1 cellular context compared by ENCODE assay signal in the genomic region with DNA sequence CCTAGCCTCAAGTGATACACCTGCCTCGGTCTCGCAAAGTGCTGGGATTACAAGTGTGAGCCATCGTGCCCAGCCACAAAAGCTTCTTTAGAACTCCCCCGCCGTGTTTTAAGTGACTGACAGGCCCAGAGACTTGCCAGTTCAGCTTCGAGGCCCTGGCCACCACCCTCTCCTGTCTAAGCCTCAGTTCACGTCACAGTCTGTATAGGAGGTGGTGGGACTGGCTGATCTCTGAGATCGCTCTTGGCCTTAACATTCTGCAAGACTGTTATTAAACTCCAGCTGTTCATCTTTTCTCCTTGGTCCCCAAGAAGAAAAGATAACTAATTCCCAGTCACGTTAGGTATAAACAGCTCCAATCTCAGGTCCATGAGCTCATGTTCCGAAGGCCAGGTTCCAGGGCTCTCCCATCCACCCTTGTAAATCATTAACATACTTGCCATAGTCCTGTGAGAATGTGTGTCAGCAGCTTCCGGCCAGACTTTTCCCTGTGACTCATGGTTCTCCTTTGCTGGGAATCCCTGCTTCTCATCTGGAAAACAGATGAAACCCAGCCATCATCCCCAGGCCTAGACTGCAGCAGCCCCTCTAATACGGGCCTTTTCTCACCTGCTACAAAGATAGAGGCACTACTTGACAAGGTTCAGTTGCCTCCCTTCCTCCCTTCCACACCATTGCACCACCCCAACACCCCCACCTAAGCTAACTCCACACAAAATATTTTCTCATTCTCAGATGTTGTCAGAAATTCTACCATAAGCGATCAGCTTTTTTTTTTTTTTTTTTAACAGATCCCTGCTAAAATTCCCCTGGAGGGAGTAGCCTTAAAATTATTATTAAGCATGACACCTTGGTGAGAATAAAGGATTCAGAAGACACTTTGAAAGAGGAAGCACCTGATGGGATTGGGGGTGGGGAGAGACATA.
TF ChIP-seq lines count a peak whose summit lies in the region.

No MANE protein-coding gene starts in this region.

TF ChIP-seq in HepG2, 621 proteins besides CTCF, POLR2A, EP300 and RAD21 (continues in another document):
- TF ChIP-seq ZNF138 (CRISPR knock-in tag; IDR thresholded peaks at IDR 0.05; ENCODE audit: low read depth), result no peak
- no peak for TF ChIP-seq LCORL (IDR thresholded peaks at IDR 0.05)
- no peak for TF ChIP-seq LCORL (CRISPR knock-in tag; IDR thresholded peaks at IDR 0.05)
- TF ChIP-seq ISL2 (CRISPR knock-in tag; IDR thresholded peaks at IDR 0.05), result 0 out of 2 replicates have a peak, but pooled peaks have one; percentile 17
- TF ChIP-seq REXO4 (CRISPR knock-in tag; IDR thresholded peaks at IDR 0.05; ENCODE audit: borderline replicate concordance), result no peak
- TF ChIP-seq IRF1 (CRISPR knock-in tag; IDR thresholded peaks at IDR 0.05; ENCODE audit: low read depth), result no peak
- TF ChIP-seq HNRNPH1 (optimal IDR thresholded peaks at IDR 0.05; ENCODE audit: low read depth, low read length), result no peak
- peak; percentile 12 for TF ChIP-seq ZNF407 (CRISPR knock-in tag; IDR thresholded peaks at IDR 0.05; ENCODE audit: not compliant biosample characterization)
- TF ChIP-seq FOXA1 (IDR thresholded peaks at IDR 0.05), result no peak
- TF ChIP-seq FOXA1 (CRISPR knock-in tag; IDR thresholded peaks at IDR 0.05), result no peak
- TF ChIP-seq ZNF292 (CRISPR knock-in tag; IDR thresholded peaks at IDR 0.05; ENCODE audit: borderline replicate concordance, low read depth), result peak; percentile 56; the same call in 1 of the 2 replicates
- no peak for TF ChIP-seq ZNF850 (CRISPR knock-in tag; conservative IDR thresholded peaks at IDR 0.05)
- no peak for TF ChIP-seq ZBTB40 (IDR thresholded peaks at IDR 0.05)
- TF ChIP-seq ZBTB40 (CRISPR knock-in tag; IDR thresholded peaks at IDR 0.05), result 0 out of 2 replicates have a peak, but pooled peaks have one; percentile 16
- no peak for TF ChIP-seq ZNF367 (CRISPR knock-in tag; IDR thresholded peaks at IDR 0.05; ENCODE audit: borderline replicate concordance)
- TF ChIP-seq ZNF546 (CRISPR knock-in tag; conservative IDR thresholded peaks at IDR 0.05), result 0 out of 2 replicates have a peak, but pooled peaks have one; percentile 55
- TF ChIP-seq PHF8 (CRISPR knock-in tag; IDR thresholded peaks at IDR 0.05), result no peak
- TF ChIP-seq, protein P1, sequence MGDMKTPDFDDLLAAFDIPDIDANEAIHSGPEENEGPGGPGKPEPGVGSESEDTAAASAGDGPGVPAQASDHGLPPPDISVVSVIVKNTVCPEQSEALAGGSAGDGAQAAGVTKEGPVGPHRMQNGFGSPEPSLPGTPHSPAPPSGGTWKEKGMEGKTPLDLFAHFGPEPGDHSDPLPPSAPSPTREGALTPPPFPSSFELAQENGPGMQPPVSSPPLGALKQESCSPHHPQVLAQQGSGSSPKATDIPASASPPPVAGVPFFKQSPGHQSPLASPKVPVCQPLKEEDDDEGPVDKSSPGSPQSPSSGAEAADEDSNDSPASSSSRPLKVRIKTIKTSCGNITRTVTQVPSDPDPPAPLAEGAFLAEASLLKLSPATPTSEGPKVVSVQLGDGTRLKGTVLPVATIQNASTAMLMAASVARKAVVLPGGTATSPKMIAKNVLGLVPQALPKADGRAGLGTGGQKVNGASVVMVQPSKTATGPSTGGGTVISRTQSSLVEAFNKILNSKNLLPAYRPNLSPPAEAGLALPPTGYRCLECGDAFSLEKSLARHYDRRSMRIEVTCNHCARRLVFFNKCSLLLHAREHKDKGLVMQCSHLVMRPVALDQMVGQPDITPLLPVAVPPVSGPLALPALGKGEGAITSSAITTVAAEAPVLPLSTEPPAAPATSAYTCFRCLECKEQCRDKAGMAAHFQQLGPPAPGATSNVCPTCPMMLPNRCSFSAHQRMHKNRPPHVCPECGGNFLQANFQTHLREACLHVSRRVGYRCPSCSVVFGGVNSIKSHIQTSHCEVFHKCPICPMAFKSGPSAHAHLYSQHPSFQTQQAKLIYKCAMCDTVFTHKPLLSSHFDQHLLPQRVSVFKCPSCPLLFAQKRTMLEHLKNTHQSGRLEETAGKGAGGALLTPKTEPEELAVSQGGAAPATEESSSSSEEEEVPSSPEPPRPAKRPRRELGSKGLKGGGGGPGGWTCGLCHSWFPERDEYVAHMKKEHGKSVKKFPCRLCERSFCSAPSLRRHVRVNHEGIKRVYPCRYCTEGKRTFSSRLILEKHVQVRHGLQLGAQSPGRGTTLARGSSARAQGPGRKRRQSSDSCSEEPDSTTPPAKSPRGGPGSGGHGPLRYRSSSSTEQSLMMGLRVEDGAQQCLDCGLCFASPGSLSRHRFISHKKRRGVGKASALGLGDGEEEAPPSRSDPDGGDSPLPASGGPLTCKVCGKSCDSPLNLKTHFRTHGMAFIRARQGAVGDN (CRISPR knock-in tag; IDR thresholded peaks at IDR 0.05), result peak; percentile 64
- no peak for TF ChIP-seq KLF11 (CRISPR knock-in tag; IDR thresholded peaks at IDR 0.05)
- peak; percentile 46; the same call in 1 of the 2 replicates for TF ChIP-seq FOXK1 (CRISPR knock-in tag; IDR thresholded peaks at IDR 0.05; ENCODE audit: borderline replicate concordance, low read depth)
- TF ChIP-seq SRSF4 (IDR thresholded peaks at IDR 0.05; ENCODE audit: low read depth, low read length, poor library complexity, severe bottlenecking), result no peak
- TF ChIP-seq FOXK2 (IDR thresholded peaks at IDR 0.05), result peak; percentile 26; the same call in 1 of the 2 replicates
- no peak for TF ChIP-seq DR1 (CRISPR knock-in tag; IDR thresholded peaks at IDR 0.05)
- peak; percentile 59; the same call in 1 of the 2 replicates for TF ChIP-seq NR0B2 (CRISPR knock-in tag; IDR thresholded peaks at IDR 0.05)
- peak; percentile 64; the same call in 1 of the 2 replicates for TF ChIP-seq NCOR1 (IDR thresholded peaks at IDR 0.05; ENCODE audit: borderline replicate concordance, low read length)
